Comparison of ENCODE assay signal across 20 cellular contexts in genomic region chr6:30304002-30304401, GRCh38.
"Had no signal": no experiment of that assay in that cellular context is flagged by ENCODE, and none has a peak within 500 bp of the region (broad histone marks: within the 10 kb centered on the region; RNA-seq: fewer than 3 reads in every experiment).

No MANE protein-coding gene starts in this region.

- DNase-seq: esophagus squamous epithelium; foreskin fibroblast; glutamatergic neuron; kidney; left cardiac atrium; left ventricle myocardium inferior; mesenchymal stem cell; midbrain; posterior cingulate gyrus; spleen; stimulated activated CD4-positive, alpha-beta T cell treated with anti-CD3 and anti-CD28 coated beads, Interleukin-15, amount 100 ng/mL, for 24 hours; stimulated activated CD4-positive, alpha-beta T cell treated with anti-CD3 and anti-CD28 coated beads, Interleukin-1b, Interleukin-23, amount 100 ng/mL, for 48 hours; stimulated activated CD4-positive, alpha-beta T cell treated with anti-CD3 and anti-CD28 coated beads, Interleukin-4, amount 100 ng/mL, for 24 hours; stimulated activated naive B cell treated with anti-CD40 and anti-IgM and Interleukin-4, amounts not matched to agents 10 μg/mL and 1 μg/mL and 100 μg/mL, for 72 hours; trophoblast cell had no signal

- H3K27ac Mint-ChIP-seq: dendritic cell treated with granulocyte-macrophage colony-stimulating factor and Interleukin-4, amounts not matched to agents 40 ng/mL and 50 ng/mL, for 4 days; stimulated activated naive B cell treated with anti-CD40 and anti-IgM and Interleukin-4, amounts not matched to agents 10 μg/mL and 1 μg/mL and 100 μg/mL, for 72 hours had no signal

- H3K4me1 Mint-ChIP-seq: neural crest cell had no signal

- H3K27me3 ChIP-seq: esophagus squamous epithelium, gastroesophageal sphincter, spleen had no signal

- H3K4me1 ChIP-seq: esophagus squamous epithelium, gastroesophageal sphincter, left ventricle myocardium inferior, spleen had no signal

- H3K4me3 ChIP-seq: esophagus squamous epithelium, gastroesophageal sphincter, left ventricle myocardium inferior, lung, spleen had no signal

- H3K4me3 Mint-ChIP-seq: dendritic cell treated with granulocyte-macrophage colony-stimulating factor and Interleukin-4, amounts not matched to agents 40 ng/mL and 50 ng/mL, for 4 days; neural crest cell; stimulated activated naive B cell treated with anti-CD40 and anti-IgM and Interleukin-4, amounts not matched to agents 10 μg/mL and 1 μg/mL and 100 μg/mL, for 72 hours had no signal

- ATAC-seq: gastroesophageal sphincter; left cardiac atrium; sciatic nerve; stimulated activated naive B cell treated with anti-CD40 and anti-IgM and Interleukin-4, amounts not matched to agents 10 μg/mL and 1 μg/mL and 100 μg/mL, for 72 hours had no signal

- H3K27me3 Mint-ChIP-seq: dendritic cell treated with granulocyte-macrophage colony-stimulating factor and Interleukin-4, amounts not matched to agents 40 ng/mL and 50 ng/mL, for 4 days; stimulated activated naive B cell treated with anti-CD40 and anti-IgM and Interleukin-4, amounts not matched to agents 10 μg/mL and 1 μg/mL and 100 μg/mL, for 72 hours had no signal

- H3K9me3 ChIP-seq: esophagus squamous epithelium, gastroesophageal sphincter, left ventricle myocardium inferior, spleen had no signal

- H3K27ac ChIP-seq: esophagus squamous epithelium, gastroesophageal sphincter, left ventricle myocardium inferior, spleen had no signal
